Comparison of ENCODE assay signal across 9 cellular contexts in the genomic region with DNA sequence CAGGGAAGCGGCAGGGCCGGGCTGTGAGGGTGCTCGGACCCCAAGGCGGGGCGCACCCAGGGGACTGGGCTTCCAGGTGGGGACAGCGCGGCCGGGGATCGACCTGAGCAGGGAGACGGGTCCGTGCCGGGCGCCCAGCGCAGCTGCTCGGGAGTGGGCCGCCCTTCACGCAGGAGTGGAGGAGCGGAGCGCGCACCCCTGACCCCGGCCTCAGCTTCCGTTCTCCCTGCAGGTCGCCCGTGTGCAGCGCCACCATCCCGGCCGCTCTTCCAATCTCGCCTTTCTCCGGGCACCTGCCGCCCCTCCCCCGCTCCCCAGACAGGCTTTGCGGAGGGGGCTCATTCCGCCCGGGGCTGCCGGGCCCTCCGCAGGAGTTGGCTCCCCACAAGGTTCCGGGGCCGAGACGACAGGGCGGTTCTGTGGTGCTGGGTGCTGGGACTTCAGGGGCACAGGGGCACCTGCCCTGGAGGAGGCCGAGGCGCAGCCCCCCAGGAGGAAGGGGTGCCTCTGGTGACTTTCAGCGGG. TPM values are rescaled to one million over a fixed set of nuclear protein-coding genes. Genes with fewer than 3 reads are reported as not detected.
DNase-seq lines count a peak whose midpoint lies in the region; ATAC-seq and TF ChIP-seq lines count a peak whose summit lies in the region.
"Not testable (repeated sequence)": the region's sequence is repeated elsewhere in the genome, so short reads cannot be mapped to it uniquely, and the experiment has no call there.
"Had no signal": no experiment of that assay in that cellular context is flagged by ENCODE, and none has a peak within 500 bp of the region (broad histone marks: within the 10 kb centered on the region; RNA-seq: fewer than 3 reads in every experiment).

No MANE protein-coding gene starts in this region.

- peak overlapping the region; percentile 52 for H3K9ac ChIP-seq in PC-3 (ENCODE audit: low read length)

- intact Hi-C loops in CD4-positive, alpha-beta T cell (cut with DNase I, micrococcal nuclease): loop anchor here in 1 of 2 experiments (2.0 kb wide), 2 partner anchors 92 to 172 kb away; a partner anchor contains a TSS
- intact Hi-C loops in PC-3 (cut with micrococcal nuclease): not testable (repeated sequence)

- not testable (repeated sequence) for H3K27me3 ChIP-seq in CD4-positive, alpha-beta T cell (ENCODE audit: control insufficient read depth, insufficient read depth, low read length); PC-3 (ENCODE audit: low read length); gastroesophageal sphincter; mononuclear cell (ENCODE audit: insufficient read depth, low read length)

- peak; percentile 9 for ATAC-seq in CD4-positive, alpha-beta T cell (ENCODE audit: poor library complexity)
- ATAC-seq in GM21423 (IDR thresholded peaks at IDR 0.05; ENCODE audit: unreplicated experiment) (peak; percentile 5), HG03280 (IDR thresholded peaks at IDR 0.05; ENCODE audit: unreplicated experiment) (peak; percentile 23), PC-3 (peak; percentile 29), gastroesophageal sphincter (peak; percentile 4)
- peak; percentile 17 for ATAC-seq in stimulated activated memory B cell treated with anti-CD40 and anti-IgM and Interleukin-4, amounts not matched to agents 10 μg/mL and 1 μg/mL and 100 μg/mL, for 72 hours

- not testable (repeated sequence) for H3K27ac Mint-ChIP-seq in CD4-positive, alpha-beta T cell; activated naive CD4-positive, alpha-beta T cell treated with anti-CD3 and anti-CD28 coated beads, Interleukin-2, amount 50 U/mL, for 24 hours; stimulated activated memory B cell treated with anti-CD40 and anti-IgM and Interleukin-4, amounts not matched to agents 10 μg/mL and 1 μg/mL and 100 μg/mL, for 72 hours

- peak overlapping the region; percentile 74 for H3K4me3 Mint-ChIP-seq in CD4-positive, alpha-beta T cell
- peak overlapping the region; percentile 68 for H3K4me3 Mint-ChIP-seq in activated naive CD4-positive, alpha-beta T cell treated with anti-CD3 and anti-CD28 coated beads, Interleukin-2, amount 50 U/mL, for 24 hours
- H3K4me3 Mint-ChIP-seq in stimulated activated memory B cell treated with anti-CD40 and anti-IgM and Interleukin-4, amounts not matched to agents 10 μg/mL and 1 μg/mL and 100 μg/mL, for 72 hours: peak overlapping the region; percentile 72

- H3K36me3 ChIP-seq in PC-3 (ENCODE audit: low read depth, low read length); gastroesophageal sphincter: not testable (repeated sequence)

- H3K27ac ChIP-seq in CD4-positive, alpha-beta T cell (ENCODE audit: low read depth, low read length); PC-3 (ENCODE audit: low read length): not testable (repeated sequence)
- H3K27ac ChIP-seq in gastroesophageal sphincter: peak overlapping the region in 2 of 4 donors; percentile 84 to 85

- CTCF ChIA-PET in CD4-positive, alpha-beta T cell (lab: Charles Lee); PC-3 (lab: Charles Lee): not testable (repeated sequence)

- H3K4me1 Mint-ChIP-seq in CD4-positive, alpha-beta T cell (ENCODE audit: low read depth); activated naive CD4-positive, alpha-beta T cell treated with anti-CD3 and anti-CD28 coated beads, Interleukin-2, amount 50 U/mL, for 24 hours; stimulated activated memory B cell treated with anti-CD40 and anti-IgM and Interleukin-4, amounts not matched to agents 10 μg/mL and 1 μg/mL and 100 μg/mL, for 72 hours: not testable (repeated sequence)

- POLR2A ChIA-PET in CD4-positive, alpha-beta T cell (lab: Charles Lee); PC-3 (lab: Charles Lee; ENCODE audit: unreplicated experiment): not testable (repeated sequence)

- WGBS in gastroesophageal sphincter (ENCODE audit: low coverage in 1 of 2), 2 donors: 20% methylated on average over 3 of the region's 43 CpGs; no CpG with 5 or more reads in 1 of the 2 donors

- not testable (repeated sequence) for H4K20me1 ChIP-seq in PC-3 (ENCODE audit: low read length)

- DNase-seq in CD4-positive, alpha-beta T cell: peak in 1 of 10 experiments; percentile 26
- DNase-seq in PC-3: peak; percentile 9

- not testable (repeated sequence) for H3K36me3 Mint-ChIP-seq in CD4-positive, alpha-beta T cell (ENCODE audit: low read depth); activated naive CD4-positive, alpha-beta T cell treated with anti-CD3 and anti-CD28 coated beads, Interleukin-2, amount 50 U/mL, for 24 hours; stimulated activated memory B cell treated with anti-CD40 and anti-IgM and Interleukin-4, amounts not matched to agents 10 μg/mL and 1 μg/mL and 100 μg/mL, for 72 hours

- not testable (repeated sequence) for H3K4me1 ChIP-seq in PC-3 (ENCODE audit: insufficient read depth, low read length); mononuclear cell (ENCODE audit: insufficient read depth, low read length)
- H3K4me1 ChIP-seq in gastroesophageal sphincter: peaks cover 0 to 16% (median 4%) of the 10 kb centered on the region in 3 donors

- TF ChIP-seq POLR2A in gastroesophageal sphincter (IDR thresholded peaks at IDR 0.05): not testable (repeated sequence)

- H3K9me3 Mint-ChIP-seq in CD4-positive, alpha-beta T cell; activated naive CD4-positive, alpha-beta T cell treated with anti-CD3 and anti-CD28 coated beads, Interleukin-2, amount 50 U/mL, for 24 hours; stimulated activated memory B cell treated with anti-CD40 and anti-IgM and Interleukin-4, amounts not matched to agents 10 μg/mL and 1 μg/mL and 100 μg/mL, for 72 hours: not testable (repeated sequence)

- BruUV-seq in PC-3 (replicated peaks; lab: Mats Ljungman, UMichigan): not testable (repeated sequence)

- not testable (repeated sequence) for H3K9me3 ChIP-seq in CD4-positive, alpha-beta T cell (ENCODE audit: control insufficient read depth, low read length); PC-3 (ENCODE audit: low read length); mononuclear cell (ENCODE audit: low read depth, low read length)
- peaks cover 0 to 13% (median 0%) of the 10 kb centered on the region in 3 donors for H3K9me3 ChIP-seq in gastroesophageal sphincter

- H3F3A ChIP-seq in PC-3 (ENCODE audit: low read length, unreplicated experiment): not testable (repeated sequence)

- H3K4me3 ChIP-seq in PC-3 (ENCODE audit: low read length) (peak overlapping the region; percentile 77), gastroesophageal sphincter (peak overlapping the region; percentile 61 to 74), mononuclear cell (ENCODE audit: low read length) (peak overlapping the region; percentile 32)

- peak overlapping the region; percentile 89 for H3K4me2 ChIP-seq in PC-3 (ENCODE audit: low read length)

- TF ChIP-seq CTCF in CD4-positive, alpha-beta T cell (IDR thresholded peaks at IDR 0.05); PC-3 (conservative IDR thresholded peaks at IDR 0.05; ENCODE audit: low read depth, low read length); gastroesophageal sphincter (IDR thresholded peaks at IDR 0.05): not testable (repeated sequence)

- not testable (repeated sequence) for H3K79me2 ChIP-seq in PC-3 (ENCODE audit: low read length)

- not testable (repeated sequence) for TF ChIP-seq EP300 in gastroesophageal sphincter (IDR thresholded peaks at IDR 0.05)

- H3K27me3 Mint-ChIP-seq in CD4-positive, alpha-beta T cell; activated naive CD4-positive, alpha-beta T cell treated with anti-CD3 and anti-CD28 coated beads, Interleukin-2, amount 50 U/mL, for 24 hours: not testable (repeated sequence)
- peaks cover 45% of the 10 kb centered on the region for H3K27me3 Mint-ChIP-seq in stimulated activated memory B cell treated with anti-CD40 and anti-IgM and Interleukin-4, amounts not matched to agents 10 μg/mL and 1 μg/mL and 100 μg/mL, for 72 hours

- H3K9me2 ChIP-seq in PC-3 (replicated peaks; ENCODE audit: low read length): not testable (repeated sequence)

- H2AFZ ChIP-seq in PC-3 (ENCODE audit: low read length): peak overlapping the region; percentile 81

RNA-seq across cellular contexts. Expression of a gene that starts 0.7 kb away (rescaled TPM):
- 10 to 100 TPM; 14.8 to 15.1 TPM for total RNA-seq in CD4-positive, alpha-beta T cell
- 0.40 and 2.1 TPM in 2 replicates for total RNA-seq in PC-3 (2014; rRNA removed)
- total RNA-seq in gastroesophageal sphincter: 10 to 100 TPM in 1 of 4 donors, 1 to 10 TPM in 3; 3.1 to 14.3 (median 6.9) TPM
- total RNA-seq in mononuclear cell: 0.73 TPM
- total RNA-seq: renal cortical epithelial cell had no signal
